In the genomic region with DNA sequence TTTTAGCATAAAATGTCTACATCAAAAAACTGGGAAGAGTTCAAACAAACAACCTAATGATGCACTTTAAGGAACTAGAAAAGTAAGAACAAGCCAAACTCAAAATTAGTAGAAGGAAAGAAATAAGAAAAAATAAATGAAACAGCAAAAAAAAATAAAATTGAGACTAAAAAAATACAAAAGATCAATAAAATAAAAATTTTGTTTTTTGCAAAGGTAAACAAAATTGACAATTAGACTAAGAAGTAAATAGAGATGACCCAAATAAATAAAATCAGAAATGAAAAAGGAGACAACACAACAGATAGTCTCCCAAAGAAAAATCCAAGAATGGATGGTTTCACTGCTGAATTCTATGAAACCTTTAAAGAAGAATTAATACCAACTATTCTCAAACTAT, we compare ENCODE assay signal across 21 cellular contexts.
"Had no signal": no experiment of that assay in that cellular context is flagged by ENCODE, and none has a peak within 500 bp of the region (broad histone marks: within the 10 kb centered on the region; RNA-seq: fewer than 3 reads in every experiment).

No MANE protein-coding gene starts in this region.

- DNase-seq: colonic mucosa; cortex of kidney; effector CD8-positive, alpha-beta T cell; effector memory CD8-positive, alpha-beta T cell; endodermal cell; foreskin keratinocyte; gastrocnemius medialis; glutamatergic neuron; head of caudate nucleus; heart right ventricle; hippocampal formation; islet precursor cell; left cardiac atrium; left lung; left ventricle myocardium superior; lower lobe of right lung; mesenchymal stem cell; mucosa of descending colon; naive B cell; naive thymus-derived CD8-positive, alpha-beta T cell had no signal

- FAIRE-seq: endothelial cell of umbilical vein had no signal
